16 cellular contexts compared by ENCODE assay signal in genomic region chr6:3358413-3359090, GRCh38.
"Had no signal": no experiment of that assay in that cellular context is flagged by ENCODE, and none has a peak within 500 bp of the region (broad histone marks: within the 10 kb centered on the region; RNA-seq: fewer than 3 reads in every experiment).

No MANE protein-coding gene starts in this region.

- H3K27ac ChIP-seq: ovary had no signal

- H3K36me3 Mint-ChIP-seq: activated naive CD4-positive, alpha-beta T cell treated with anti-CD3 and anti-CD28 coated beads, Interleukin-2, amount 50 U/mL, for 72 hours; mesothelial cell of epicardium had no signal

- H3K27ac Mint-ChIP-seq: activated CD8-positive, alpha-beta T cell treated with anti-CD3 and anti-CD28 coated beads for 36 hours; activated naive CD4-positive, alpha-beta T cell treated with anti-CD3 and anti-CD28 coated beads, Interleukin-2, amount 50 U/mL, for 72 hours; activated T-cell treated with anti-CD3 and anti-CD28 coated beads, Interleukin-2, amount 50 U/mL, for 72 hours; mesothelial cell of epicardium; T-helper 17 cell had no signal

- H3K9me3 ChIP-seq: gastroesophageal sphincter, ovary had no signal

- H3K4me3 Mint-ChIP-seq: activated CD8-positive, alpha-beta T cell treated with anti-CD3 and anti-CD28 coated beads for 36 hours; activated T-cell treated with anti-CD3 and anti-CD28 coated beads, Interleukin-2, amount 50 U/mL, for 72 hours; mesothelial cell of epicardium; T-helper 17 cell had no signal

- DNase-seq: activated CD4-positive, alpha-beta T cell treated with anti-CD3 and anti-CD28 coated beads for 4 hours; activated CD8-positive, alpha-beta T cell treated with anti-CD3 and anti-CD28 coated beads for 36 hours; activated gamma-delta T cell; activated T-cell treated with anti-CD3 and anti-CD28 coated beads, Interleukin-2, amount 50 U/mL, for 72 hours; cerebellar nuclear complex; dermis blood vessel endothelial cell; erythroblast; ovary; stimulated activated CD4-positive, alpha-beta T cell treated with anti-CD3 and anti-CD28 coated beads, Interleukin-12 subunit alpha, Interleukin-12 subunit beta, amount 100 ng/mL, for 4 hours; stimulated activated CD4-positive, alpha-beta T cell treated with anti-CD3 and anti-CD28 coated beads, Interleukin-2, amount 100 ng/mL, for 24 hours; T-helper 17 cell had no signal

- ATAC-seq: activated CD8-positive, alpha-beta T cell treated with anti-CD3 and anti-CD28 coated beads for 36 hours; activated naive CD4-positive, alpha-beta T cell treated with anti-CD3 and anti-CD28 coated beads, Interleukin-2, amount 50 U/mL, for 72 hours; activated T-cell treated with anti-CD3 and anti-CD28 coated beads, Interleukin-2, amount 50 U/mL, for 72 hours; gastroesophageal sphincter; T-helper 17 cell had no signal

- H3K27me3 ChIP-seq: gastroesophageal sphincter, ovary had no signal

- H3K27me3 Mint-ChIP-seq: activated CD8-positive, alpha-beta T cell treated with anti-CD3 and anti-CD28 coated beads for 36 hours; T-helper 17 cell; type B pancreatic cell had no signal

- H3K36me3 ChIP-seq: gastroesophageal sphincter, ovary had no signal

- H3K9me3 Mint-ChIP-seq: activated CD8-positive, alpha-beta T cell treated with anti-CD3 and anti-CD28 coated beads for 36 hours; activated naive CD4-positive, alpha-beta T cell treated with anti-CD3 and anti-CD28 coated beads, Interleukin-2, amount 50 U/mL, for 72 hours; activated T-cell treated with anti-CD3 and anti-CD28 coated beads, Interleukin-2, amount 50 U/mL, for 72 hours; mesothelial cell of epicardium; type B pancreatic cell had no signal

- H3K4me3 ChIP-seq: gastroesophageal sphincter, lung, ovary had no signal
